In genomic region chr11:125110996-125111340, GRCh38 we compare ENCODE assay signal across 8 cellular contexts. TPM values are rescaled to one million over a fixed set of nuclear protein-coding genes. Genes with fewer than 3 reads are reported as not detected.
DNase-seq lines count a peak whose midpoint lies in the region; ATAC-seq and TF ChIP-seq lines count a peak whose summit lies in the region.

No MANE protein-coding gene starts in this region.

- DNase-seq in DMS79 (lab: John Stamatoyannopoulos, UW), result peak; percentile 65
- DNase-seq in WTC11 (ENCODE audit: low spot score), result peak; percentile 24
- peak in 1 of 2 donors; percentile 18 for DNase-seq in foreskin keratinocyte
- peak; percentile 6 for DNase-seq in renal cortical epithelial cell (ENCODE audit: low read depth)
- no peak for DNase-seq in AML-193 (lab: John Stamatoyannopoulos, UW)
- no peak for DNase-seq in HK-2 (ENCODE audit: unreplicated experiment)
- DNase-seq in occipital lobe (lab: John Stamatoyannopoulos, UW), result no peak

- POLR2A ChIA-PET in WTC11 (lab: Charles Lee), result interaction anchor here (0.6 to 1.1 kb wide), 3 partner anchors 14 to 260 kb away, joined by 3 read pairs; no protein-coding TSS in a partner anchor

- peak overlapping the region; percentile 98 for H3K4me3 Mint-ChIP-seq in WTC11

- H3K27ac Mint-ChIP-seq in WTC11, result peak overlapping the region; percentile 98

- no peaks in the 10 kb centered on the region for H3K27me3 ChIP-seq in foreskin keratinocyte

- H3K9me3 Mint-ChIP-seq in WTC11, result peaks cover 29% of the 10 kb centered on the region

- H3K36me3 Mint-ChIP-seq in WTC11, result peaks cover 17% of the 10 kb centered on the region

- H3K4me1 Mint-ChIP-seq in WTC11, result peaks cover 17% of the 10 kb centered on the region

- CTCF ChIA-PET in WTC11 (lab: Charles Lee), result interaction anchor here (0.5 to 4.3 kb wide), 18 partner anchors 13 to 941 kb away, joined by 3 to 45 read pairs (median 4); no protein-coding TSS in a partner anchor

- TF ChIP-seq CTCF in WTC11 (IDR thresholded peaks at IDR 0.05), result no peak
- no peak for TF ChIP-seq CTCF in foreskin keratinocyte (conservative IDR thresholded peaks at IDR 0.05)

- H3K27ac ChIP-seq in foreskin keratinocyte, result peak overlapping the region; percentile 22

- peak; percentile 4 for ATAC-seq in HG03354 (IDR thresholded peaks at IDR 0.05; ENCODE audit: poor library complexity, severe bottlenecking, unreplicated experiment)
- peak; percentile 7 for ATAC-seq in WTC11
- peak; percentile 4 for ATAC-seq in foreskin keratinocyte

- H3K4me1 ChIP-seq in foreskin keratinocyte, result no peaks in the 10 kb centered on the region

- no peaks in the 10 kb centered on the region; the same call in 1 of the 2 replicates for H3K27me3 Mint-ChIP-seq in WTC11 (ENCODE audit: low read depth)

TF ChIP-seq in WTC11, 78 proteins besides CTCF, POLR2A, EP300 and RAD21:
- no peak for TF ChIP-seq ELF4 (CRISPR knock-in tag; IDR thresholded peaks at IDR 0.05; ENCODE audit: low read depth)

RNA-seq across cellular contexts. Expression of gene TMEM218, which starts 0.5 kb away (rescaled TPM):
- total RNA-seq in WTC11 (2021) (10.3 to 12.4 TPM (median 11.0 TPM) in 3 replicates), foreskin keratinocyte (17.7 and 21.4 TPM in 2 replicates), renal cortical epithelial cell (16.1 and 27.0 TPM in 2 replicates), occipital lobe (23.9 TPM)
- polyA plus RNA-seq in foreskin keratinocyte, result 24.1 and 25.6 TPM in 2 replicates

RNA-seq across cellular contexts. Expression of gene SLC37A2, which starts 47.9 kb away (rescaled TPM):
- 1.3 to 2.2 TPM (median 2.1 TPM) in 3 replicates for total RNA-seq in WTC11 (2021)
- 14.3 and 14.9 TPM in 2 replicates for total RNA-seq in foreskin keratinocyte
- 7.9 and 9.7 TPM in 2 replicates for polyA plus RNA-seq in foreskin keratinocyte
- 0.45 and 2.6 TPM in 2 replicates for total RNA-seq in renal cortical epithelial cell
- total RNA-seq in occipital lobe, result 3.4 TPM

RNA-seq across cellular contexts. Expression of gene PKNOX2, which starts 53.6 kb away (rescaled TPM):
- total RNA-seq in WTC11 (2021), result 1.9 to 3.7 TPM (median 2.3 TPM) in 3 replicates
- 0.04 and 0.10 TPM in 2 replicates for total RNA-seq in foreskin keratinocyte
- 0.03 and 0.04 TPM in 2 replicates for polyA plus RNA-seq in foreskin keratinocyte
- total RNA-seq in renal cortical epithelial cell, result not detected in 2 replicates
- total RNA-seq in occipital lobe, result 5.3 TPM

Comparison
In these comparisons a context has a peak if more than half of its experiments do, and no peak if none do; other contexts are left out.
1. DNase-seq: peak in DMS79 (single experiment), WTC11 (single experiment) and renal cortical epithelial cell (single experiment); none in AML-193 (0 of 2), HK-2 (single experiment) and occipital lobe (single experiment).
2. Peak in every context shown above with its lines, with median percentiles within 50 percentile points of each other: ATAC-seq.